ENCODE assay signal across 1 cellular context in the genomic region with DNA sequence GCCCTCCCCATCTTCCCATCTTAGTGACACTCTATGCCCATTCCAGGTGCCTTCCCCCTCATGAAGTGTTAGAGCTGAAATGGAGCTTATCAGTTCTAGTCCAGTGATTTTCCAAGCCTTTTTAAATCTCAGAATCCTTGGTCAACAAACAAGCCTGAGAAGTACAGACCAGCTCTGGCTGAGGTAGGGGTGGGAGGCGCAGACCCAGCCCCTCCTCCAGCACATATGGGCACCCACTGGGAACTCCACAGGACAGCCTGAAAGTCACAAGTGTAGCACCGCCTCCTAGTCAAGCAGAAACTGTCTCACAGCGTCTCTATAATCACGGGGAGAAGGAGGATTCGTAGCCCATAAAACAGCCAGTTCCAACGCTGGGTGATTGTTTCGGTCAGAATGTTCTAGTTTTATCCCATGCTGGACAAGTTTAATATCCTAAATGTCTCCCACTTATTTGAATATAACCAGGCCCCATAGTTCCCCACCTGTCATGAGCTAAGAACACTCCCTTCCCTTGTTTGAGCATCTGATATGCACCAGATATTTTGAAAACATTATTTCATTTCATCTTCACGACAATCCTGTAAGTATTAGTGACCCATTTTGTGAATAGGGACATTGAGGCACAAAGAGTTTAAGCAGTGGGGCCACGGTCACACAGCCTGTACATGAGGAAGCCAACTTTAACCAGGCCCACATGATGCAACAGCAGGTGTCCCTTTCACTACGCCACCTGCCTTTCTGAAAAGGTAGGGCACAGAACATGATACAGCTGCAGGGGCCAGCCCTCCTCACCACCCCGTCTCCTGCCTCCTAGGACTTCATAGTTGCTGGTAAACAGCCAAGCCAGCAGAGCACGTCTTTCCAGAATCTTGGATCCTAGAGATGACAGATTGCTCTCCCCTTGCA.
TF ChIP-seq lines count a peak whose summit lies in the region.

No MANE protein-coding gene starts in this region.

TF ChIP-seq in H1, 55 proteins besides CTCF, POLR2A, EP300 and RAD21 (continued from another document):
- peak; percentile 87 for TF ChIP-seq CEBPB (IDR thresholded peaks at IDR 0.05; ENCODE audit: low read depth, low read length)
- no peak for TF ChIP-seq CHD1 (IDR thresholded peaks at IDR 0.05; ENCODE audit: low read depth, low read length)
- no peak for TF ChIP-seq SP1 (IDR thresholded peaks at IDR 0.05; ENCODE audit: low read depth, low read length)
- no peak for TF ChIP-seq CHD2 (IDR thresholded peaks at IDR 0.05; ENCODE audit: low read length)
- TF ChIP-seq, protein P1, sequence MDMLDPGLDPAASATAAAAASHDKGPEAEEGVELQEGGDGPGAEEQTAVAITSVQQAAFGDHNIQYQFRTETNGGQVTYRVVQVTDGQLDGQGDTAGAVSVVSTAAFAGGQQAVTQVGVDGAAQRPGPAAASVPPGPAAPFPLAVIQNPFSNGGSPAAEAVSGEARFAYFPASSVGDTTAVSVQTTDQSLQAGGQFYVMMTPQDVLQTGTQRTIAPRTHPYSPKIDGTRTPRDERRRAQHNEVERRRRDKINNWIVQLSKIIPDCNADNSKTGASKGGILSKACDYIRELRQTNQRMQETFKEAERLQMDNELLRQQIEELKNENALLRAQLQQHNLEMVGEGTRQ (IDR thresholded peaks at IDR 0.05; ENCODE audit: low read length), result peak; percentile 36; the same call in 1 of the 2 replicates
- no peak for TF ChIP-seq BACH1 (IDR thresholded peaks at IDR 0.05; ENCODE audit: low read length)
- TF ChIP-seq GABPA (IDR thresholded peaks at IDR 0.05; ENCODE audit: borderline replicate concordance, insufficient read depth, low read length), result no peak
